In the genomic region with DNA sequence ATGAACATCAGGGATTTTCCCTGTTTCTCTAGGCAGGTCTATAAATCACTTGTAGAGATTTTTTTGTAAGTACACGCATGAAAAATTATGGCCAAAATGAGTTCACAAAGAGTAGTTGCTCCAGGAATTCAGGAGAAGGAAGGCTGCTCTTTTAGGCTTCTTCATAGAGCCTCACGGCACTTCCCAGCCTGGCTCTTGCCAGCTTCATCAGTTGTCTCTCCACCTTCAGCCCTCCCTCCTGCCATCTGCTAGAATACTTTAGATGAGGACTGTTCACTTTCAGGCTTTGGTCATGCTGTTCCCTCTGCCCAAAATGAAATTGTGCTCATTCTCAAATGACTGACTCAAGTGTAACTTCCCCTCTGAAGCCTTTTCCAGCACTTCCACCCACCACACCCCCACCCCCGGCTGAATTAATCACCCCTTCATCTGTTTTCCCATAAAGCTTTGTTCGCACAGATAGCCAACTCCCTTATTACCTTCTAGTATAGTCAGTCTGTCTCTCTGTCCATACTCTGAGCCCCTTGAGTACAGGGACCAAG, we compare ENCODE assay signal across 21 cellular contexts. TPM values are rescaled to one million over a fixed set of nuclear protein-coding genes. Genes with fewer than 3 reads are reported as not detected.
DNase-seq lines count a peak whose midpoint lies in the region; ATAC-seq and TF ChIP-seq lines count a peak whose summit lies in the region.
"Had no signal": no experiment of that assay in that cellular context is flagged by ENCODE, and none has a peak within 500 bp of the region (broad histone marks: within the 10 kb centered on the region; RNA-seq: fewer than 3 reads in every experiment).

No MANE protein-coding gene starts in this region.

- H3K4me3 ChIP-seq in GM23338 (no peak overlapping the region), OCI-LY3 (ENCODE audit: low read length) (no peak overlapping the region), fibroblast of mammary gland (ENCODE audit: control insufficient read depth, low read depth, low read length) (no peak overlapping the region)

- H3K36me3 ChIP-seq in GM23338 (ENCODE audit: insufficient read depth) = no peaks in the 10 kb centered on the region
- H3K36me3 ChIP-seq in OCI-LY3 (replicated peaks; ENCODE audit: low read depth, low read length) = no peaks in the 10 kb centered on the region

- H3F3A ChIP-seq in GM23338 (replicated peaks; ENCODE audit: low read depth) = no peaks in the 10 kb centered on the region

- no peaks in the 10 kb centered on the region for H3K27me3 Mint-ChIP-seq in GM23338 (ENCODE audit: insufficient read depth, low read depth, poor library complexity)

- ATAC-seq in GM23338 = no peak
- no peak for ATAC-seq in GM21717 (IDR thresholded peaks at IDR 0.05; ENCODE audit: unreplicated experiment)
- no peak for ATAC-seq in left colon
- ATAC-seq: PC-3 had no signal

- no peak overlapping the region for H3K4me3 Mint-ChIP-seq in GM23338
- H3K4me3 Mint-ChIP-seq: CD8-positive, alpha-beta memory T cell had no signal

- no peak overlapping the region for H3K27ac Mint-ChIP-seq in GM23338
- H3K27ac Mint-ChIP-seq: CD8-positive, alpha-beta memory T cell had no signal

- intact Hi-C loops in left colon (cut with DNase I, micrococcal nuclease) = no loop called here

- H3K9me3 Mint-ChIP-seq in GM23338 = no peaks in the 10 kb centered on the region
- H3K9me3 Mint-ChIP-seq: CD8-positive, alpha-beta memory T cell had no signal

- no peaks in the 10 kb centered on the region for H3K27me3 ChIP-seq in GM23338 (ENCODE audit: insufficient read depth)
- H3K27me3 ChIP-seq in OCI-LY3 (ENCODE audit: low read depth, low read length) = no peaks in the 10 kb centered on the region

- no peaks in the 10 kb centered on the region for H3K4me1 ChIP-seq in GM23338 (ENCODE audit: insufficient read depth)
- H3K4me1 ChIP-seq in OCI-LY3 (ENCODE audit: low read length) = peaks cover 35% of the 10 kb centered on the region

- H3K4me1 Mint-ChIP-seq in GM23338 = no peaks in the 10 kb centered on the region; the same call in 2 of the 3 replicates
- H3K4me1 Mint-ChIP-seq: CD8-positive, alpha-beta memory T cell had no signal

- H3K9me2 ChIP-seq in GM23338 (ENCODE audit: insufficient read depth) = no peaks in the 10 kb centered on the region
- H3K9me2 ChIP-seq: SK-N-SH had no signal

- H3K36me3 Mint-ChIP-seq in GM23338 (ENCODE audit: low read depth) = no peaks in the 10 kb centered on the region
- H3K36me3 Mint-ChIP-seq: CD8-positive, alpha-beta memory T cell had no signal

- no peaks in the 10 kb centered on the region for H3K9me3 ChIP-seq in OCI-LY3 (ENCODE audit: insufficient read depth, low read length)
- H3K9me3 ChIP-seq: SK-N-SH had no signal

- H4K20me1 ChIP-seq in GM23338 (replicated peaks; ENCODE audit: insufficient read depth) = no peaks in the 10 kb centered on the region
- no peaks in the 10 kb centered on the region for H4K20me1 ChIP-seq in OCI-LY3 (ENCODE audit: insufficient read depth, low read length)

- DNase-seq in GM23338 (ENCODE audit: low spot score) (no peak), fibroblast of mammary gland (ENCODE audit: low read depth) (peak; percentile 65), superior temporal gyrus (ENCODE audit: extremely low spot score) (peak; percentile 22), T-helper 1 cell (no peak), left colon (no peak)
- DNase-seq: ACHN; C1 segment of cervical spinal cord; CD8-positive, alpha-beta memory T cell; DMS79; KG1; NCI-H1417; NCI-H1930; PC-3; RPMI8226; SHP77 treated with DMSO at 0.1 percent for 48 hours; SK-N-SH had no signal

- H3K79me2 ChIP-seq in GM23338 (replicated peaks; ENCODE audit: insufficient read depth) (no peaks in the 10 kb centered on the region), OCI-LY3 (ENCODE audit: low read length) (no peaks in the 10 kb centered on the region)

- H2AFZ ChIP-seq in GM23338 (0 out of 2 replicates have a peak overlapping the region, but pooled peaks have one; percentile 7), OCI-LY3 (ENCODE audit: low read depth, low read length) (no peak overlapping the region)

- H3K27ac ChIP-seq in GM23338 (ENCODE audit: low read depth) (no peak overlapping the region), OCI-LY3 (ENCODE audit: low read length) (no peak overlapping the region)

- H3K4me2 ChIP-seq in GM23338 = no peak overlapping the region
- H3K4me2 ChIP-seq in OCI-LY3 (ENCODE audit: low read length) = 0 out of 2 replicates have a peak overlapping the region, but pooled peaks have one; percentile 22
- H3K4me2 ChIP-seq: SK-N-SH had no signal

- no peak overlapping the region for H3K9ac ChIP-seq in OCI-LY3 (ENCODE audit: low read length)
- H3K9ac ChIP-seq: SK-N-SH had no signal

- TF ChIP-seq CTCF in GM23338 (conservative IDR thresholded peaks at IDR 0.05; ENCODE audit: low read depth in 2 of 2) = no peak
- TF ChIP-seq CTCF in OCI-LY3 (IDR thresholded peaks at IDR 0.05; ENCODE audit: low read depth, low read length) = no peak
- TF ChIP-seq CTCF in fibroblast of mammary gland (conservative IDR thresholded peaks at IDR 0.05; ENCODE audit: control insufficient read depth, insufficient read depth, low read depth, low read length) = no peak

TF ChIP-seq in GM23338, 12 proteins besides CTCF, POLR2A, EP300 and RAD21 (continues in another document):
- TF ChIP-seq ZNF331 (CRISPR knock-in tag; IDR thresholded peaks at IDR 0.05; ENCODE audit: low read depth) (no peak), EZH2 (IDR thresholded peaks at IDR 0.05; ENCODE audit: low read depth, unreplicated experiment) (no peak)
- TF ChIP-seq, protein P1, sequence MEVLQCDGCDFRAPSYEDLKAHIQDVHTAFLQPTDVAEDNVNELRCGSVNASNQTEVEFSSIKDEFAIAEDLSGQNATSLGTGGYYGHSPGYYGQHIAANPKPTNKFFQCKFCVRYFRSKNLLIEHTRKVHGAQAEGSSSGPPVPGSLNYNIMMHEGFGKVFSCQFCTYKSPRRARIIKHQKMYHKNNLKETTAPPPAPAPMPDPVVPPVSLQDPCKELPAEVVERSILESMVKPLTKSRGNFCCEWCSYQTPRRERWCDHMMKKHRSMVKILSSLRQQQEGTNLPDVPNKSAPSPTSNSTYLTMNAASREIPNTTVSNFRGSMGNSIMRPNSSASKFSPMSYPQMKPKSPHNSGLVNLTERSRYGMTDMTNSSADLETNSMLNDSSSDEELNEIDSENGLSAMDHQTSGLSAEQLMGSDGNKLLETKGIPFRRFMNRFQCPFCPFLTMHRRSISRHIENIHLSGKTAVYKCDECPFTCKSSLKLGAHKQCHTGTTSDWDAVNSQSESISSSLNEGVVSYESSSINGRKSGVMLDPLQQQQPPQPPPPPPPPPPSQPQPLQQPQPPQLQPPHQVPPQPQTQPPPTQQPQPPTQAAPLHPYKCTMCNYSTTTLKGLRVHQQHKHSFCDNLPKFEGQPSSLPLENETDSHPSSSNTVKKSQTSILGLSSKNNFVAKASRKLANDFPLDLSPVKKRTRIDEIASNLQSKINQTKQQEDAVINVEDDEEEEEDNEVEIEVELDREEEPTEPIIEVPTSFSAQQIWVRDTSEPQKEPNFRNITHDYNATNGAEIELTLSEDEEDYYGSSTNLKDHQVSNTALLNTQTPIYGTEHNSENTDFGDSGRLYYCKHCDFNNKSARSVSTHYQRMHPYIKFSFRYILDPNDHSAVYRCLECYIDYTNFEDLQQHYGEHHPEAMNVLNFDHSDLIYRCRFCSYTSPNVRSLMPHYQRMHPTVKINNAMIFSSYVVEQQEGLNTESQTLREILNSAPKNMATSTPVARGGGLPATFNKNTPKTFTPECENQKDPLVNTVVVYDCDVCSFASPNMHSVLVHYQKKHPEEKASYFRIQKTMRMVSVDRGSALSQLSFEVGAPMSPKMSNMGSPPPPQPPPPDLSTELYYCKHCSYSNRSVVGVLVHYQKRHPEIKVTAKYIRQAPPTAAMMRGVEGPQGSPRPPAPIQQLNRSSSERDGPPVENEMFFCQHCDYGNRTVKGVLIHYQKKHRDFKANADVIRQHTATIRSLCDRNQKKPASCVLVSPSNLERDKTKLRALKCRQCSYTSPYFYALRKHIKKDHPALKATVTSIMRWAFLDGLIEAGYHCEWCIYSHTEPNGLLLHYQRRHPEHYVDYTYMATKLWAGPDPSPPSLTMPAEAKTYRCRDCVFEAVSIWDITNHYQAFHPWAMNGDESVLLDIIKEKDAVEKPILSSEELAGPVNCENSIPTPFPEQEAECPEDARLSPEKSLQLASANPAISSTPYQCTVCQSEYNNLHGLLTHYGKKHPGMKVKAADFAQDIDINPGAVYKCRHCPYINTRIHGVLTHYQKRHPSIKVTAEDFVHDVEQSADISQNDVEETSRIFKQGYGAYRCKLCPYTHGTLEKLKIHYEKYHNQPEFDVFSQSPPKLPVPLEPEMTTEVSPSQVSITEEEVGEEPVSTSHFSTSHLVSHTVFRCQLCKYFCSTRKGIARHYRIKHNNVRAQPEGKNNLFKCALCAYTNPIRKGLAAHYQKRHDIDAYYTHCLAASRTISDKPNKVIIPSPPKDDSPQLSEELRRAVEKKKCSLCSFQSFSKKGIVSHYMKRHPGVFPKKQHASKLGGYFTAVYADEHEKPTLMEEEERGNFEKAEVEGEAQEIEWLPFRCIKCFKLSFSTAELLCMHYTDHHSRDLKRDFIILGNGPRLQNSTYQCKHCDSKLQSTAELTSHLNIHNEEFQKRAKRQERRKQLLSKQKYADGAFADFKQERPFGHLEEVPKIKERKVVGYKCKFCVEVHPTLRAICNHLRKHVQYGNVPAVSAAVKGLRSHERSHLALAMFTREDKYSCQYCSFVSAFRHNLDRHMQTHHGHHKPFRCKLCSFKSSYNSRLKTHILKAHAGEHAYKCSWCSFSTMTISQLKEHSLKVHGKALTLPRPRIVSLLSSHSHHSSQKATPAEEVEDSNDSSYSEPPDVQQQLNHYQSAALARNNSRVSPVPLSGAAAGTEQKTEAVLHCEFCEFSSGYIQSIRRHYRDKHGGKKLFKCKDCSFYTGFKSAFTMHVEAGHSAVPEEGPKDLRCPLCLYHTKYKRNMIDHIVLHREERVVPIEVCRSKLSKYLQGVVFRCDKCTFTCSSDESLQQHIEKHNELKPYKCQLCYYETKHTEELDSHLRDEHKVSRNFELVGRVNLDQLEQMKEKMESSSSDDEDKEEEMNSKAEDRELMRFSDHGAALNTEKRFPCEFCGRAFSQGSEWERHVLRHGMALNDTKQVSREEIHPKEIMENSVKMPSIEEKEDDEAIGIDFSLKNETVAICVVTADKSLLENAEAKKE (CRISPR knock-in tag; IDR thresholded peaks at IDR 0.05) = no peak

RNA-seq across cellular contexts. Expression of a gene that starts 1.8 kb away (rescaled TPM):
- total RNA-seq in GM23338 (2014; rRNA removed; shearing (Covaris generic)) = 0.10 TPM in 1 of 2 replicates, not detected in the other
- polyA plus RNA-seq in GM23338 (2016; fragmentation: Nextera tagmentation; extraction: Ambion mirVana) = 0.05 TPM in 1 of 2 replicates, not detected in the other
- under 1 TPM; 0.03 to 0.06 TPM for total RNA-seq in left colon
- total RNA-seq: CD8-positive, alpha-beta memory T cell; G401; HT-29; NCI-H460; PC-3 had no signal
- polyA plus RNA-seq: CD8-positive, alpha-beta memory T cell had no signal

Comparison
In these comparisons a context has a peak if more than half of its experiments do, and no peak if none do; other contexts are left out.
1. DNase-seq: peak in fibroblast of mammary gland (single experiment) and superior temporal gyrus (single experiment); none in GM23338 (single experiment), T-helper 1 cell (0 of 5) and left colon (0 of 2).